In the genomic region with DNA sequence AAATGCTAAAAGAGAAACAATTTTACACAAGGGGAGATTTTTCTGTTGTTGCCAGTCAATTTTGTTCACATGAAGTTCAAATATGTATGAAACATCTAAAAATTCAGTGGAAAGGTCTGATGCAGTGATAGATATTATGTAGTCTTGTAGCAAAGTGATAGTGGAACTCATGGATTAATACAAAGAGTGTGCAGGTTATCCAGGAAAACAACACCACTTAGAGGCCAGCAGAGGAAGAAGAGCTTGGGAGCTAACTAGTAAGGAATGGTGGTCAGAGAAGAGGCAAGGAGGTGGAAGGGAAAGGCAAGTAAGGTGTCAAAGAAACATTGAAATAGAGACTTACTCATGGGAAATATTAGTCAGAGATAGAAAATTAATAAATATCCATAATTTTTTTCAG, we compare ENCODE assay signal across 14 cellular contexts.
A peak's percentile ranks its signal among the peaks of the same experiment; 100 is the strongest.
DNase-seq lines count a peak whose midpoint lies in the region; ATAC-seq and TF ChIP-seq lines count a peak whose summit lies in the region.
"Had no signal": no experiment of that assay in that cellular context is flagged by ENCODE, and none has a peak within 500 bp of the region (broad histone marks: within the 10 kb centered on the region; RNA-seq: fewer than 3 reads in every experiment).

No MANE protein-coding gene starts in this region.

- H3K27me3 Mint-ChIP-seq in MCF 10A (ENCODE audit: insufficient read depth, unreplicated experiment) = no peaks in the 10 kb centered on the region

- POLR2A ChIA-PET in MCF 10A (lab: Yijun Ruan, JAX) = no interaction called here

- no peaks in the 10 kb centered on the region for H3K27me3 ChIP-seq in breast epithelium
- H3K27me3 ChIP-seq: neutrophil had no signal

- intact Hi-C loops in MCF 10A (cut with micrococcal nuclease) (no loop called here), breast epithelium (cut with DNase I; ENCODE audit: low total_unique reads) (no loop called here)

- peak; percentile 26 for DNase-seq in MCF 10A (ENCODE audit: unreplicated experiment)
- DNase-seq in breast epithelium (ENCODE audit: low spot score in 2 of 2) = no peak
- peak; percentile 11 for DNase-seq in iPS-NIHi11 (ENCODE audit: low spot score)
- no peak for DNase-seq in anterior cingulate cortex (lab: John Stamatoyannopoulos, UW)
- DNase-seq in putamen (ENCODE audit: low spot score) = no peak
- DNase-seq in middle frontal gyrus (ENCODE audit: extremely low spot score, low spot score) = no peak
- DNase-seq: AML-193, T-helper 9 cell had no signal

- H3K27ac Mint-ChIP-seq in MCF 10A (ENCODE audit: low read depth, unreplicated experiment) = no peak overlapping the region
- H3K27ac Mint-ChIP-seq: activated naive CD4-positive, alpha-beta T cell treated with anti-CD3 and anti-CD28 coated beads, Interleukin-2, amount 50 U/mL, for 72 hours had no signal

- no peak overlapping the region for H3K27ac ChIP-seq in breast epithelium
- H3K27ac ChIP-seq: coronary artery, neutrophil had no signal

- peaks cover 5% of the 10 kb centered on the region for H3K4me1 Mint-ChIP-seq in MCF 10A (ENCODE audit: insufficient read depth, unreplicated experiment)

- no peaks in the 10 kb centered on the region for H3K36me3 ChIP-seq in breast epithelium
- H3K36me3 ChIP-seq: neutrophil had no signal

- ATAC-seq in SK-N-SH treated with all-trans-retinoic acid at 6 μM for 48 hours (peak; percentile 72), GM19023 (IDR thresholded peaks at IDR 0.05; ENCODE audit: unreplicated experiment) (no peak)
- ATAC-seq: activated naive CD4-positive, alpha-beta T cell treated with anti-CD3 and anti-CD28 coated beads, Interleukin-2, amount 50 U/mL, for 72 hours; Panc1 had no signal

- H3K9me3 Mint-ChIP-seq in MCF 10A (ENCODE audit: unreplicated experiment) = no peaks in the 10 kb centered on the region

- no peak overlapping the region for H3K4me3 ChIP-seq in breast epithelium
- H3K4me3 ChIP-seq: coronary artery had no signal

- CTCF ChIA-PET in MCF 10A (lab: Yijun Ruan, JAX) = interaction anchor here (0.6 to 2.8 kb wide), 6 partner anchors 10 to 710 kb away, joined by 3 to 32 read pairs (median 3); no protein-coding TSS in a partner anchor

- H3K9me3 ChIP-seq in breast epithelium = no peaks in the 10 kb centered on the region
- H3K9me3 ChIP-seq: neutrophil had no signal

- H3K36me3 Mint-ChIP-seq in MCF 10A (ENCODE audit: insufficient read depth, unreplicated experiment) = no peaks in the 10 kb centered on the region
- H3K36me3 Mint-ChIP-seq: activated naive CD4-positive, alpha-beta T cell treated with anti-CD3 and anti-CD28 coated beads, Interleukin-2, amount 50 U/mL, for 72 hours had no signal

- no TSS peak for BruUV-seq in MCF 10A (replicated peaks; lab: Mats Ljungman, UMichigan)

- H3K4me1 ChIP-seq in breast epithelium = no peaks in the 10 kb centered on the region

- TF ChIP-seq CTCF in MCF 10A (IDR thresholded peaks at IDR 0.05; ENCODE audit: unreplicated experiment) (no peak), breast epithelium (IDR thresholded peaks at IDR 0.05) (no peak)

- TF ChIP-seq POLR2A in breast epithelium (IDR thresholded peaks at IDR 0.05) = no peak

- no peak overlapping the region for H3K4me3 Mint-ChIP-seq in MCF 10A (ENCODE audit: unreplicated experiment)

TF ChIP-seq in SK-N-SH treated with all-trans-retinoic acid at 6 μM for 48 hours, 23 proteins besides CTCF, POLR2A, EP300 and RAD21:
- TF ChIP-seq ZFP3 (CRISPR knock-in tag; IDR thresholded peaks at IDR 0.05) (no peak), ZNF8 (CRISPR knock-in tag; IDR thresholded peaks at IDR 0.05) (no peak), OSR1 (CRISPR knock-in tag; IDR thresholded peaks at IDR 0.05) (no peak), TCF4 (CRISPR knock-in tag; IDR thresholded peaks at IDR 0.05; ENCODE audit: borderline replicate concordance) (no peak), ARNTL (CRISPR knock-in tag; IDR thresholded peaks at IDR 0.05; ENCODE audit: borderline replicate concordance, low read depth) (no peak), ZC3H10 (CRISPR knock-in tag; IDR thresholded peaks at IDR 0.05) (no peak), SNAI2 (CRISPR knock-in tag; IDR thresholded peaks at IDR 0.05) (no peak), ZFP30 (CRISPR knock-in tag; IDR thresholded peaks at IDR 0.05) (no peak), POU6F1 (CRISPR knock-in tag; IDR thresholded peaks at IDR 0.05; ENCODE audit: borderline replicate concordance, low read depth) (no peak), ZNF70 (CRISPR knock-in tag; IDR thresholded peaks at IDR 0.05) (no peak), TOX (CRISPR knock-in tag; IDR thresholded peaks at IDR 0.05; ENCODE audit: borderline replicate concordance) (no peak), PPARA (CRISPR knock-in tag; IDR thresholded peaks at IDR 0.05; ENCODE audit: borderline replicate concordance) (no peak), ISL1 (CRISPR knock-in tag; IDR thresholded peaks at IDR 0.05) (no peak)
- TF ChIP-seq, protein P1, sequence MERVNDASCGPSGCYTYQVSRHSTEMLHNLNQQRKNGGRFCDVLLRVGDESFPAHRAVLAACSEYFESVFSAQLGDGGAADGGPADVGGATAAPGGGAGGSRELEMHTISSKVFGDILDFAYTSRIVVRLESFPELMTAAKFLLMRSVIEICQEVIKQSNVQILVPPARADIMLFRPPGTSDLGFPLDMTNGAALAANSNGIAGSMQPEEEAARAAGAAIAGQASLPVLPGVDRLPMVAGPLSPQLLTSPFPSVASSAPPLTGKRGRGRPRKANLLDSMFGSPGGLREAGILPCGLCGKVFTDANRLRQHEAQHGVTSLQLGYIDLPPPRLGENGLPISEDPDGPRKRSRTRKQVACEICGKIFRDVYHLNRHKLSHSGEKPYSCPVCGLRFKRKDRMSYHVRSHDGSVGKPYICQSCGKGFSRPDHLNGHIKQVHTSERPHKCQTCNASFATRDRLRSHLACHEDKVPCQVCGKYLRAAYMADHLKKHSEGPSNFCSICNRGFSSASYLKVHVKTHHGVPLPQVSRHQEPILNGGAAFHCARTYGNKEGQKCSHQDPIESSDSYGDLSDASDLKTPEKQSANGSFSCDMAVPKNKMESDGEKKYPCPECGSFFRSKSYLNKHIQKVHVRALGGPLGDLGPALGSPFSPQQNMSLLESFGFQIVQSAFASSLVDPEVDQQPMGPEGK (CRISPR knock-in tag; IDR thresholded peaks at IDR 0.05; ENCODE audit: borderline replicate concordance) = no peak

Comparison
In these comparisons a context has a peak if more than half of its experiments do, and no peak if none do; other contexts are left out.
1. DNase-seq: peak in MCF 10A (single experiment) and iPS-NIHi11 (single experiment); none in breast epithelium (0 of 2), anterior cingulate cortex (0 of 58), putamen (single experiment) and middle frontal gyrus (single experiment).